Comparison of ENCODE assay signal across 15 cellular contexts in the genomic region with DNA sequence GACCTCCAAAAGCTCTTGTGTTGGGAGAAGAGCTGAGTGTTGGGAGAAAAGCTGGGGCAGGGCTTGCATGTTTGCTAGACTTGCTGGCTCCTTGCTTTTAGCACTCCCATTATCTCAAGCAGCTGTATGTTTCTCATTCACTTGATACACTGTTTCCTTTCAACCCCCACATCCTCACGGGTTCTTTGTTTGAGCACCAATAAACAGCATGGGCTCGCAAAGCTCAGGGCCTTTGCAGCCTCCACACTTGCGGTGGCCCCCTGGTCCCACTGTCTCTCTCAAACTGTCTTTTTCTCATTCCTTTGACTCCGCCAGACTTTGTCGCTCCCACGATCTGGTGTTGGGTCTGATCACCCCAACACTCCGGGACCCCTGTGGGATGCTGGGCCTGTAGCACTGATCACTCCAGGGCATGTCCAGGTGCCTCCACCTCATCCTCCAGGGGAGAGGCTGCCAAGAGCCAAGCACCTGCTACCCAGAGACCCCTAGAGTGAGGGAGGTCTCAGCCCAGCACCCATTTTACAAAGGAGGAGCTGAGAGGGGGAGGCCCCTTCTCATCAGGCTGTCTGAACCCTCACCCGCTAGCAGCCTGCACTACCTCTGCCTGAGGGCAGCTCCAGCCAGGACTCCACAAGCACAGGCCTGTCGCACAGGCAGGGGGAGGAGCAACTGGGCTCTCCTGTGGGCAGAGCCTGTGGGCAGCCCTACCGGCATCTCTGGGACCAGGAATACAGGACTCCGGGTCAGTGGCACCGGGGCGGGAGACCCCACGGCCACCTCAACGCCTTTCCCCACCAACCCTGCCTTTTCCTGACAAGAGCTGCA. TPM values are rescaled to one million over a fixed set of nuclear protein-coding genes. Genes with fewer than 3 reads are reported as not detected.
DNase-seq lines count a peak whose midpoint lies in the region; ATAC-seq, FAIRE-seq and TF ChIP-seq lines count a peak whose summit lies in the region.
"Had no signal": no experiment of that assay in that cellular context is flagged by ENCODE, and none has a peak within 500 bp of the region (broad histone marks: within the 10 kb centered on the region; RNA-seq: fewer than 3 reads in every experiment).

No MANE protein-coding gene starts in this region.

- ATAC-seq in stimulated activated naive CD8-positive, alpha-beta T cell treated with anti-CD3 and anti-CD28 coated beads, Interleukin-15, amount 100 ng/mL, for 72 hours = peak; percentile 16

- TF ChIP-seq CTCF in bronchial epithelial cell (IDR thresholded peaks at IDR 0.05; ENCODE audit: insufficient read depth, low read length, severe bottlenecking) = no peak
- TF ChIP-seq CTCF in prostate gland (IDR thresholded peaks at IDR 0.05) = no peak
- TF ChIP-seq CTCF in uterus (IDR thresholded peaks at IDR 0.05) = no peak

- H3K27ac Mint-ChIP-seq in activated naive CD4-positive, alpha-beta T cell treated with anti-CD3 and anti-CD28 coated beads, Interleukin-2, amount 10 ng/mL, durations not matched to agents 7 days and 5 days = no peak overlapping the region
- peak overlapping the region; percentile 70 to 92 for H3K27ac Mint-ChIP-seq in stimulated activated naive CD8-positive, alpha-beta T cell treated with anti-CD3 and anti-CD28 coated beads, Interleukin-15, amount 100 ng/mL, for 72 hours

- H3K27me3 Mint-ChIP-seq in activated naive CD4-positive, alpha-beta T cell treated with anti-CD3 and anti-CD28 coated beads, Interleukin-2, amount 10 ng/mL, durations not matched to agents 7 days and 5 days = no peaks in the 10 kb centered on the region
- H3K27me3 Mint-ChIP-seq in stimulated activated naive CD8-positive, alpha-beta T cell treated with anti-CD3 and anti-CD28 coated beads, Interleukin-15, amount 100 ng/mL, for 72 hours = no peaks in the 10 kb centered on the region

- DNase-seq in activated naive CD4-positive, alpha-beta T cell treated with anti-CD3 and anti-CD28 coated beads, Interleukin-2, amount 10 ng/mL, durations not matched to agents 7 days and 5 days = peak; percentile 30
- DNase-seq in activated naive CD4-positive, alpha-beta T cell treated with Interleukin-2 at 50 U/mL for 16 hours = no peak
- DNase-seq in KBM-7 (peak; percentile 55), bronchial epithelial cell (ENCODE audit: low read depth) (peak; percentile 47), prostate gland (ENCODE audit: low spot score) (no peak), amygdala (lab: John Stamatoyannopoulos, UW) (no peak), uterus (no peak)
- DNase-seq in stimulated activated naive CD8-positive, alpha-beta T cell treated with anti-CD3 and anti-CD28 coated beads, Interleukin-15, amount 100 ng/mL, for 72 hours = peak; percentile 20 to 25
- DNase-seq: GOT3, hypothalamus, thyroid gland had no signal

- H3K36me3 ChIP-seq in bronchial epithelial cell (ENCODE audit: control insufficient read depth, insufficient read depth, low read length) (no peaks in the 10 kb centered on the region), prostate gland (no peaks in the 10 kb centered on the region), uterus (no peaks in the 10 kb centered on the region)
- H3K36me3 ChIP-seq: thyroid gland had no signal

- H3K4me3 ChIP-seq in bronchial epithelial cell (ENCODE audit: low read depth, low read length) = no peak overlapping the region
- H3K4me3 ChIP-seq in prostate gland = no peak overlapping the region
- H3K4me3 ChIP-seq in uterus = no peak overlapping the region
- H3K4me3 ChIP-seq: thyroid gland had no signal

- intact Hi-C loops in prostate gland (cut with DNase I) = no loop called here
- intact Hi-C loops in uterus (cut with DNase I; ENCODE audit: low total_unique reads) = no loop called here

- in situ Hi-C loops in KBM-7 (cut with MboI; ENCODE audit: low pct_unique_long_range_greater_than_20kb, low sequenced_read_pairs) = no loop called here

- 81% methylated on average over 15 of the region's 15 CpGs for WGBS in prostate gland

- H3K27ac ChIP-seq in prostate gland (no peak overlapping the region), uterus (no peak overlapping the region)
- H3K27ac ChIP-seq: C4-2B, thyroid gland, VCaP had no signal

- no peak overlapping the region for H3K4me3 Mint-ChIP-seq in activated naive CD4-positive, alpha-beta T cell treated with anti-CD3 and anti-CD28 coated beads, Interleukin-2, amount 10 ng/mL, durations not matched to agents 7 days and 5 days
- peak overlapping the region; percentile 62 to 80 for H3K4me3 Mint-ChIP-seq in stimulated activated naive CD8-positive, alpha-beta T cell treated with anti-CD3 and anti-CD28 coated beads, Interleukin-15, amount 100 ng/mL, for 72 hours

- FAIRE-seq in bronchial epithelial cell (lab: Jason Lieb, UNC) = no peak

- no peak for TF ChIP-seq POLR2A in prostate gland (IDR thresholded peaks at IDR 0.05)
- TF ChIP-seq POLR2A in uterus (IDR thresholded peaks at IDR 0.05) = no peak

- H3K4me1 Mint-ChIP-seq in activated naive CD4-positive, alpha-beta T cell treated with anti-CD3 and anti-CD28 coated beads, Interleukin-2, amount 10 ng/mL, durations not matched to agents 7 days and 5 days = peaks cover 4% of the 10 kb centered on the region
- H3K4me1 Mint-ChIP-seq in stimulated activated naive CD8-positive, alpha-beta T cell treated with anti-CD3 and anti-CD28 coated beads, Interleukin-15, amount 100 ng/mL, for 72 hours = peaks cover 6% of the 10 kb centered on the region

- H3K36me3 Mint-ChIP-seq in activated naive CD4-positive, alpha-beta T cell treated with anti-CD3 and anti-CD28 coated beads, Interleukin-2, amount 10 ng/mL, durations not matched to agents 7 days and 5 days = peaks cover 4% of the 10 kb centered on the region

- CTCF ChIA-PET in activated naive CD4-positive, alpha-beta T cell treated with anti-CD3 and anti-CD28 coated beads, Interleukin-2, amount 10 ng/mL, durations not matched to agents 7 days and 5 days (lab: Charles Lee) = interaction anchor here (1.1 kb wide), 1 partner anchor 18 kb away, joined by 3 read pairs; no protein-coding TSS in a partner anchor

- H3K9me3 Mint-ChIP-seq in activated naive CD4-positive, alpha-beta T cell treated with anti-CD3 and anti-CD28 coated beads, Interleukin-2, amount 10 ng/mL, durations not matched to agents 7 days and 5 days = no peaks in the 10 kb centered on the region
- peaks cover 0 to 7% of the 10 kb centered on the region in 2 donors for H3K9me3 Mint-ChIP-seq in stimulated activated naive CD8-positive, alpha-beta T cell treated with anti-CD3 and anti-CD28 coated beads, Interleukin-15, amount 100 ng/mL, for 72 hours

- no peaks in the 10 kb centered on the region for H3K4me1 ChIP-seq in prostate gland (replicated peaks)
- no peaks in the 10 kb centered on the region for H3K4me1 ChIP-seq in uterus
- H3K4me1 ChIP-seq: thyroid gland had no signal

- H3K9me3 ChIP-seq in prostate gland = no peaks in the 10 kb centered on the region
- H3K9me3 ChIP-seq in uterus = no peaks in the 10 kb centered on the region
- H3K9me3 ChIP-seq: thyroid gland had no signal

- H3K27me3 ChIP-seq in bronchial epithelial cell (ENCODE audit: control insufficient read depth, insufficient read depth, low read length) (no peaks in the 10 kb centered on the region), prostate gland (replicated peaks; ENCODE audit: insufficient read depth) (no peaks in the 10 kb centered on the region), uterus (no peaks in the 10 kb centered on the region)
- H3K27me3 ChIP-seq: thyroid gland had no signal

RNA-seq across cellular contexts. Expression of a gene that starts 49.1 kb away (rescaled TPM):
- total RNA-seq in bronchial epithelial cell (1.1 and 16.4 TPM in 2 replicates), prostate gland (1,000 to 10,000 TPM; 1,381 to 2,749 TPM), uterus (not detected)
- total RNA-seq: lung microvascular endothelial cell, renal cortical epithelial cell, thyroid gland had no signal

Comparison
In these comparisons a context has a peak if more than half of its experiments do, and no peak if none do; other contexts are left out.
1. DNase-seq: peak in activated naive CD4-positive, alpha-beta T cell treated with anti-CD3 and anti-CD28 coated beads, Interleukin-2, amount 10 ng/mL, durations not matched to agents 7 days and 5 days (single experiment), KBM-7 (single experiment), bronchial epithelial cell (single experiment) and stimulated activated naive CD8-positive, alpha-beta T cell treated with anti-CD3 and anti-CD28 coated beads, Interleukin-15, amount 100 ng/mL, for 72 hours (2 of 2); none in activated naive CD4-positive, alpha-beta T cell treated with Interleukin-2 at 50 U/mL for 16 hours (single experiment), prostate gland (single experiment), amygdala (0 of 56) and uterus (0 of 2).
2. RNA of a gene that starts 49.1 kb away (total RNA-seq): 1,381 to 2,749 TPM in prostate gland; 1.1 to 16.4 TPM in bronchial epithelial cell and not detected in uterus; every median in the first group is over 10 times any median in the second.